Comparison of ENCODE assay signal across 8 cellular contexts in genomic region chr13:51435002-51435578, GRCh38. TPM values are rescaled to one million over a fixed set of nuclear protein-coding genes. Genes with fewer than 3 reads are reported as not detected.
DNase-seq lines count a peak whose midpoint lies in the region; ATAC-seq and TF ChIP-seq lines count a peak whose summit lies in the region.

No MANE protein-coding gene starts in this region.

- peaks cover 19% of the 10 kb centered on the region for H3K79me2 ChIP-seq in SU-DHL-6 (ENCODE audit: insufficient read depth, low read length)

- 0 out of 2 replicates have a peak, but pooled peaks cover 3% of the 10 kb centered on the region for H4K20me1 ChIP-seq in SU-DHL-6 (ENCODE audit: low read depth, low read length)

- no peaks in the 10 kb centered on the region for H3K4me1 ChIP-seq in cardiac muscle cell (ENCODE audit: low read depth)
- no peaks in the 10 kb centered on the region for H3K4me1 ChIP-seq in upper lobe of right lung

- no peaks in the 10 kb centered on the region for H3K9me2 ChIP-seq in SU-DHL-6 (replicated peaks; ENCODE audit: insufficient read depth, low read length)

- DNase-seq in cardiac muscle cell (ENCODE audit: low read depth in 1 of 2, low spot score in 1 of 2) (peak; percentile 28 to 48), left cardiac atrium (no peak), glomerular visceral epithelial cell (ENCODE audit: extremely low spot score) (peak; percentile 16), upper lobe of right lung (no peak), retina (no peak)
- no peak for DNase-seq in activated naive CD4-positive, alpha-beta T cell (lab: John Stamatoyannopoulos, UW)

- no peaks in the 10 kb centered on the region for H3K9me3 ChIP-seq in cardiac muscle cell (ENCODE audit: low read depth)
- H3K9me3 ChIP-seq in SU-DHL-6 (ENCODE audit: insufficient read depth, low read length): no peaks in the 10 kb centered on the region
- H3K9me3 ChIP-seq in upper lobe of right lung: no peaks in the 10 kb centered on the region

- H2AFZ ChIP-seq in SU-DHL-6 (ENCODE audit: low read depth, low read length, severe bottlenecking): no peak overlapping the region

- H3K4me2 ChIP-seq in SU-DHL-6 (ENCODE audit: low read depth, low read length, poor library complexity, severe bottlenecking): no peak overlapping the region

- no peak overlapping the region for H3K4me3 ChIP-seq in cardiac muscle cell
- no peak overlapping the region for H3K4me3 ChIP-seq in SU-DHL-6 (ENCODE audit: insufficient read depth, low read length, poor library complexity, severe bottlenecking)
- no peak overlapping the region for H3K4me3 ChIP-seq in upper lobe of right lung

- H3K9ac ChIP-seq in SU-DHL-6 (ENCODE audit: low read length): no peak overlapping the region

- peaks cover 21% of the 10 kb centered on the region for H3F3A ChIP-seq in SU-DHL-6 (ENCODE audit: insufficient read depth)

- no peak for ATAC-seq in left cardiac atrium
- ATAC-seq in upper lobe of right lung: no peak
- no peak for ATAC-seq in GM21737 (IDR thresholded peaks at IDR 0.05; ENCODE audit: unreplicated experiment)

- H3K27me3 ChIP-seq in cardiac muscle cell (no peaks in the 10 kb centered on the region), SU-DHL-6 (ENCODE audit: low read length) (no peaks in the 10 kb centered on the region), upper lobe of right lung (no peaks in the 10 kb centered on the region)

- TF ChIP-seq CTCF in cardiac muscle cell (IDR thresholded peaks at IDR 0.05; ENCODE audit: low read depth, low read length) (peak; percentile 62), SU-DHL-6 (IDR thresholded peaks at IDR 0.05; ENCODE audit: insufficient read depth, low read length, poor library complexity, severe bottlenecking) (peak; percentile 43), upper lobe of right lung (IDR thresholded peaks at IDR 0.05) (peak; percentile 63)

- intact Hi-C loops in left cardiac atrium (cut with DNase I): loop anchor here in 1 of 2 donors (5.0 kb wide), 1 partner anchor 357 kb away; no protein-coding TSS in a partner anchor
- intact Hi-C loops in upper lobe of right lung (cut with DNase I): no loop called here

- no peak overlapping the region for H3K27ac ChIP-seq in cardiac muscle cell
- H3K27ac ChIP-seq in SU-DHL-6 (ENCODE audit: low read depth, low read length): no peak overlapping the region
- H3K27ac ChIP-seq in upper lobe of right lung: no peak overlapping the region

- H3K36me3 ChIP-seq in cardiac muscle cell: peaks cover 4% of the 10 kb centered on the region
- H3K36me3 ChIP-seq in SU-DHL-6 (ENCODE audit: low read length): peaks cover 21% of the 10 kb centered on the region; the same call in 1 of the 2 replicates
- H3K36me3 ChIP-seq in upper lobe of right lung: peaks cover 7% of the 10 kb centered on the region

RNA-seq across cellular contexts. Expression of gene INTS6, which starts 17.7 kb away (rescaled TPM):
- total RNA-seq in cardiac muscle cell (22.5 and 23.3 TPM in 2 replicates), left cardiac atrium (10 to 100 TPM; 23.9 to 25.3 TPM), upper lobe of right lung (34.3 TPM)
- polyA plus RNA-seq in cardiac muscle cell: 29.7 and 32.8 TPM in 2 replicates

Comparison
In these comparisons a context has a peak if more than half of its experiments do, and no peak if none do; other contexts are left out.
1. DNase-seq: peak in cardiac muscle cell (2 of 2) and glomerular visceral epithelial cell (single experiment); none in left cardiac atrium (single experiment), upper lobe of right lung (single experiment), activated naive CD4-positive, alpha-beta T cell (0 of 4) and retina (single experiment).
2. Peak in every context shown above with its lines, with median percentiles within 50 percentile points of each other: CTCF ChIP-seq.